ENCODE assay signal across 15 cellular contexts in the genomic region with DNA sequence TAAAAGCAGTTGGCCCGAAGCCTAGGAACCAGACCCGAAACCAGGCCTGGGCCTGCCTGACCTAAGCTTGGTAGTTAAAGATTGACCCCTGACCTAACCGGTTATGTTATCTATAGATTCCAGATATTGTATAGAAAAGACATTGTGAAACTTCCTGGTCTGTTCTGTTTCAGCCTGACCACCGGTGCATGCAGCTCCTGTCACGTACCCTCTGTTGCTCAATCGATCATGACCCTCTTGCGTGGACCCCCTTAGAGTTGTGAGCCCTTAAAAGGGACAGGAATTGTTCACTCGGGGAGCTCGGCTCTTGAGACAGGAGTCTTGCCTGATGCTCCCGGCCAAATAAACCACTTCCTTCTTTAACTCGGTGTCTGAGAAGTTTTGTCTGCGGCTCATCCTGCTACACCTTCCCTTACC. TPM values are rescaled to one million over a fixed set of nuclear protein-coding genes. Genes with fewer than 3 reads are reported as not detected.
DNase-seq lines count a peak whose midpoint lies in the region; ATAC-seq, FAIRE-seq and TF ChIP-seq lines count a peak whose summit lies in the region.
"Not testable (repeated sequence)": the region's sequence is repeated elsewhere in the genome, so short reads cannot be mapped to it uniquely, and the experiment has no call there.
"Had no signal": no experiment of that assay in that cellular context is flagged by ENCODE, and none has a peak within 500 bp of the region (broad histone marks: within the 10 kb centered on the region; RNA-seq: fewer than 3 reads in every experiment).

No MANE protein-coding gene starts in this region.

- H3K9ac ChIP-seq in OCI-LY1 (ENCODE audit: low read length); K562 (ENCODE audit: insufficient read depth in 1 of 2, low read depth in 2 of 2, low read length in 2 of 2): not testable (repeated sequence)

- H3K27me3 Mint-ChIP-seq in Caco-2 (ENCODE audit: insufficient read depth, unreplicated experiment); IgD-negative memory B cell; T-helper 17 cell; naive B cell; stimulated activated naive B cell treated with anti-CD40 and anti-IgM and Interleukin-4, amounts not matched to agents 10 μg/mL and 1 μg/mL and 100 μg/mL, for 72 hours: not testable (repeated sequence)
- H3K27me3 Mint-ChIP-seq in activated CD4-positive, alpha-beta memory T cell treated with anti-CD3 and anti-CD28 coated beads for 36 hours, result peaks cover 16% of the 10 kb centered on the region

- in situ Hi-C loops in K562 (cut with MboI), result not testable (repeated sequence)

- H3K36me3 Mint-ChIP-seq in Caco-2 (ENCODE audit: insufficient read depth, unreplicated experiment); IgD-negative memory B cell; T-helper 17 cell (ENCODE audit: low read depth); activated CD4-positive, alpha-beta memory T cell treated with anti-CD3 and anti-CD28 coated beads for 36 hours; naive B cell; stimulated activated naive B cell treated with anti-CD40 and anti-IgM and Interleukin-4, amounts not matched to agents 10 μg/mL and 1 μg/mL and 100 μg/mL, for 72 hours: not testable (repeated sequence)

- H4K20me1 ChIP-seq in OCI-LY1 (ENCODE audit: insufficient read depth, low read length); K562 (replicated peaks; ENCODE audit: control insufficient read depth, insufficient read depth, low read length): not testable (repeated sequence)

- H3K4me1 Mint-ChIP-seq in Caco-2 (ENCODE audit: low read depth, unreplicated experiment) (peaks cover 47% of the 10 kb centered on the region), IgD-negative memory B cell (peaks cover 40 to 47% (median 41%) of the 10 kb centered on the region in 3 donors), T-helper 17 cell (peaks cover 36% of the 10 kb centered on the region), naive B cell (peaks cover 41 to 50% (median 44%) of the 10 kb centered on the region in 3 donors)
- peaks cover 38% of the 10 kb centered on the region for H3K4me1 Mint-ChIP-seq in activated CD4-positive, alpha-beta memory T cell treated with anti-CD3 and anti-CD28 coated beads for 36 hours (ENCODE audit: low read depth)
- H3K4me1 Mint-ChIP-seq in stimulated activated naive B cell treated with anti-CD40 and anti-IgM and Interleukin-4, amounts not matched to agents 10 μg/mL and 1 μg/mL and 100 μg/mL, for 72 hours, result peaks cover 29 to 47% of the 10 kb centered on the region in 2 donors

- peak overlapping the region; percentile 27 for H3K27ac Mint-ChIP-seq in Caco-2 (ENCODE audit: unreplicated experiment)
- peak overlapping the region; percentile 21 to 77 (median 39) for H3K27ac Mint-ChIP-seq in IgD-negative memory B cell
- not testable (repeated sequence) for H3K27ac Mint-ChIP-seq in T-helper 17 cell; activated CD4-positive, alpha-beta memory T cell treated with anti-CD3 and anti-CD28 coated beads for 36 hours
- H3K27ac Mint-ChIP-seq in naive B cell, result peak overlapping the region in 4 of 6 donors; percentile 82 to 96 (median 88)
- H3K27ac Mint-ChIP-seq in stimulated activated naive B cell treated with anti-CD40 and anti-IgM and Interleukin-4, amounts not matched to agents 10 μg/mL and 1 μg/mL and 100 μg/mL, for 72 hours, result peak overlapping the region; percentile 56

- not testable (repeated sequence) for BruUV-seq in Caco-2 (replicated peaks; lab: Mats Ljungman, UMichigan); K562 (replicated peaks; lab: Mats Ljungman, UMichigan)

- TF ChIP-seq RAD21 in K562 (CRISPR knock-in tag; conservative IDR thresholded peaks at IDR 0.05 in 1 of 2, IDR thresholded peaks at IDR 0.05 in 1 of 2), result not testable (repeated sequence)

- H3K27ac ChIP-seq in OCI-LY1 (ENCODE audit: low read depth, low read length, poor library complexity, severe bottlenecking), result peak overlapping the region; percentile 88
- H3K27ac ChIP-seq in K562 (ENCODE audit: extremely low read depth, low read depth, low read length), result not testable (repeated sequence)

- not testable (repeated sequence) for TF ChIP-seq POLR2A in K562 (conservative IDR thresholded peaks at IDR 0.05)

- POLR2A ChIA-PET in Caco-2 (lab: Charles Lee); activated CD4-positive, alpha-beta memory T cell treated with anti-CD3 and anti-CD28 coated beads for 36 hours (lab: Charles Lee): not testable (repeated sequence)
- POLR2A ChIA-PET in K562 (lab: Yijun Ruan, JAX), result interaction anchor here (1.7 kb wide), 1 partner anchor 14 kb away, joined by 5 read pairs; no protein-coding TSS in a partner anchor

- not testable (repeated sequence) for H3K9me1 ChIP-seq in K562 (ENCODE audit: control insufficient read depth, insufficient read depth, low read length)

- H2AFZ ChIP-seq in OCI-LY1 (ENCODE audit: low read length); K562 (ENCODE audit: low read depth, low read length): not testable (repeated sequence)

- WGBS in K562 (ENCODE audit: insufficient coverage, low coverage, missing lambda C conversion rate), result 7% methylated on average over 12 of the region's 12 CpGs

- H3K4me3 Mint-ChIP-seq in Caco-2 (ENCODE audit: unreplicated experiment), result peak overlapping the region; percentile 46
- H3K4me3 Mint-ChIP-seq in IgD-negative memory B cell, result peak overlapping the region in 3 of 4 donors; percentile 51 to 88 (median 83)
- H3K4me3 Mint-ChIP-seq in T-helper 17 cell, result peak overlapping the region; percentile 68
- H3K4me3 Mint-ChIP-seq in activated CD4-positive, alpha-beta memory T cell treated with anti-CD3 and anti-CD28 coated beads for 36 hours, result peak overlapping the region; percentile 21
- peak overlapping the region in 7 of 8 donors; percentile 47 to 84 (median 71) for H3K4me3 Mint-ChIP-seq in naive B cell
- peak overlapping the region in 1 of 2 donors; percentile 66 for H3K4me3 Mint-ChIP-seq in stimulated activated naive B cell treated with anti-CD40 and anti-IgM and Interleukin-4, amounts not matched to agents 10 μg/mL and 1 μg/mL and 100 μg/mL, for 72 hours

- not testable (repeated sequence) for H3K9me3 Mint-ChIP-seq in Caco-2 (ENCODE audit: unreplicated experiment); IgD-negative memory B cell; activated CD4-positive, alpha-beta memory T cell treated with anti-CD3 and anti-CD28 coated beads for 36 hours; naive B cell; stimulated activated naive B cell treated with anti-CD40 and anti-IgM and Interleukin-4, amounts not matched to agents 10 μg/mL and 1 μg/mL and 100 μg/mL, for 72 hours

- FAIRE-seq in K562 (lab: Jason Lieb, UNC), result not testable (repeated sequence)

- CTCF ChIA-PET in Caco-2 (lab: Charles Lee), result interaction anchor here (0.6 kb wide), 1 partner anchor 603 kb away, joined by 4 read pairs; no protein-coding TSS in a partner anchor
- CTCF ChIA-PET in activated CD4-positive, alpha-beta memory T cell treated with anti-CD3 and anti-CD28 coated beads for 36 hours (lab: Charles Lee), result interaction anchor here (0.6 kb wide), 1 partner anchor 36 kb away, joined by 3 read pairs; no protein-coding TSS in a partner anchor
- CTCF ChIA-PET in K562 (lab: Yijun Ruan, JAX; ENCODE audit: low intra/inter-chr PET ratio), result interaction anchor here (0.6 kb wide), 1 partner anchor 358 kb away, joined by 4 read pairs; no protein-coding TSS in a partner anchor

- not testable (repeated sequence) for H3K9me3 ChIP-seq in Caco-2; OCI-LY1 (ENCODE audit: low read length); T-helper 17 cell (ENCODE audit: control insufficient read depth, low read length, poor library complexity, severe bottlenecking); K562 (replicated peaks; ENCODE audit: control insufficient read depth, insufficient read depth, low read depth, low read length)

- not testable (repeated sequence) for H3K4me3 ChIP-seq in Caco-2 (ENCODE audit: low read depth, low read length); OCI-LY1 (ENCODE audit: low read depth, low read length, poor library complexity, severe bottlenecking); K562

- TF ChIP-seq CTCF in Caco-2 (IDR thresholded peaks at IDR 0.05; ENCODE audit: insufficient read depth in 1 of 2, low read depth in 1 of 2, low read length in 1 of 2, severe bottlenecking in 1 of 2, unreplicated experiment in 1 of 2); OCI-LY1 (IDR thresholded peaks at IDR 0.05; ENCODE audit: low read length); K562 (IDR thresholded peaks at IDR 0.05 in 2 of 3, conservative IDR thresholded peaks at IDR 0.05 in 1 of 3; ENCODE audit: insufficient read depth in 2 of 3, low read depth in 1 of 3, low read length in 3 of 3): not testable (repeated sequence)

- not testable (repeated sequence) for H3K27me3 ChIP-seq in Caco-2 (replicated peaks; ENCODE audit: control insufficient read depth, insufficient read depth, low read length); OCI-LY1 (ENCODE audit: insufficient read depth, low read length)
- H3K27me3 ChIP-seq in K562 (ENCODE audit: control insufficient read depth in 2 of 2, insufficient read depth in 2 of 2, low read length in 2 of 2), result peaks cover 36 to 37% of the 10 kb centered on the region in 2 experiments; a peak in 4 of 5 replicates

- H3K4me2 ChIP-seq in OCI-LY1 (ENCODE audit: low read length); K562 (ENCODE audit: insufficient read depth, low read length): not testable (repeated sequence)

- not testable (repeated sequence) for H3F3A ChIP-seq in OCI-LY1 (ENCODE audit: insufficient read depth, low read length)

- intact Hi-C loops in Caco-2 (cut with micrococcal nuclease; ENCODE audit: unreplicated experiment); activated CD4-positive, alpha-beta memory T cell treated with anti-CD3 and anti-CD28 coated beads for 36 hours (cut with micrococcal nuclease); K562 (cut with micrococcal nuclease): not testable (repeated sequence)

- not testable (repeated sequence) for H3K36me3 ChIP-seq in Caco-2 (ENCODE audit: control insufficient read depth, insufficient read depth, low read length); OCI-LY1 (ENCODE audit: insufficient read depth, low read length); K562 (ENCODE audit: control insufficient read depth, insufficient read depth, low read length)

- not testable (repeated sequence) for H3K79me2 ChIP-seq in OCI-LY1 (ENCODE audit: insufficient read depth, low read length); K562 (ENCODE audit: control insufficient read depth, insufficient read depth, low read length)

- DNase-seq in Caco-2 (peak in 1 of 2 experiments; percentile 50), naive B cell (peak; percentile 38)
- DNase-seq in T-helper 17 cell; activated CD4-positive, alpha-beta memory T cell treated with anti-CD3 and anti-CD28 coated beads for 36 hours; K562 (ENCODE audit: extremely low read depth in 1 of 4, low spot score in 3 of 4); stimulated activated naive B cell treated with anti-CD40 and anti-IgM and Interleukin-4, amounts not matched to agents 10 μg/mL and 1 μg/mL and 100 μg/mL, for 72 hours: not testable (repeated sequence)

- not testable (repeated sequence) for H3K9me2 ChIP-seq in OCI-LY1 (ENCODE audit: low read depth, low read length)

- H3K4me1 ChIP-seq in Caco-2 (peaks cover 16% of the 10 kb centered on the region; the same call in 1 of the 2 replicates), OCI-LY1 (ENCODE audit: insufficient read depth, low read length, severe bottlenecking) (peaks cover 65% of the 10 kb centered on the region)
- not testable (repeated sequence) for H3K4me1 ChIP-seq in K562 (replicated peaks in 1 of 2; ENCODE audit: control insufficient read depth in 2 of 2, insufficient read depth in 2 of 2, low read length in 2 of 2)

- ATAC-seq in T-helper 17 cell; K562; naive B cell (ENCODE audit: low read depth in 2 of 2): not testable (repeated sequence)
- peak in 1 of 2 donors; percentile 11 for ATAC-seq in stimulated activated naive B cell treated with anti-CD40 and anti-IgM and Interleukin-4, amounts not matched to agents 10 μg/mL and 1 μg/mL and 100 μg/mL, for 72 hours (replicated peaks)

- TF ChIP-seq EP300 in K562 (IDR thresholded peaks at IDR 0.05; ENCODE audit: low read length), result not testable (repeated sequence)

RNA-seq across cellular contexts. Expression of gene RGS16, which starts 28.3 kb away (rescaled TPM):
- 0.77 and 1.2 TPM in 2 replicates for total RNA-seq in Caco-2 (2022)
- polyA plus RNA-seq in IgD-negative memory B cell, result 1.9 TPM
- total RNA-seq in T-helper 17 cell, result 10 to 100 TPM; 23.4 to 23.5 TPM
- 10 to 100 TPM; 49.8 to 51.9 TPM for total RNA-seq in activated CD4-positive, alpha-beta memory T cell treated with anti-CD3 and anti-CD28 coated beads for 36 hours
- total RNA-seq in K562 (2011; cell fraction: chromatin; rRNA removed; ENCODE audit: low replicate concordance), result 0.32 and 0.42 TPM in 2 replicates
- 0.13 and 0.17 TPM in 2 replicates for total RNA-seq in K562 (2011; cell fraction: nucleolus; rRNA removed)
- total RNA-seq in K562 (2011; cell fraction: nucleoplasm; rRNA removed), result not detected in 2 replicates
- 0.37 and 0.50 TPM in 2 replicates for total RNA-seq in K562 (2014; rRNA removed)
- 0.26 and 0.36 TPM in 2 replicates for total RNA-seq in K562 (2014; rRNA removed; fragmentation: Illumina TruSeq; extraction: Trizol)
- 0.15 and 0.29 TPM in 2 replicates for total RNA-seq in K562 (2015; rRNA removed; fragmentation: Illumina TruSeq; extraction: Trizol)
- total RNA-seq in K562 (2021), result 0.38 and 0.55 TPM in 2 replicates
- polyA plus RNA-seq in K562 (2011; rRNA removed), result 0.09 and 0.20 TPM in 2 replicates
- 0.13 and 0.34 TPM in 2 replicates for polyA plus RNA-seq in K562 (2011; cell fraction: cytosol; rRNA removed)
- polyA plus RNA-seq in K562 (2011; cell fraction: nucleus; rRNA removed), result 0.06 and 0.31 TPM in 2 replicates
- 0.40 and 1.7 TPM in 2 replicates for polyA plus RNA-seq in K562 (2012)
- polyA plus RNA-seq in K562 (2014; fragmentation: Illumina TruSeq; extraction: Trizol), result 0.52 and 0.62 TPM in 2 replicates
- under 1 TPM; 0.07 to 0.21 TPM for polyA plus RNA-seq in K562 (2014; fragmentation: Nextera tagmentation; extraction: Ambion mirVana)
- polyA plus RNA-seq in K562 (2014; rRNA removed), result 0.53 and 0.66 TPM in 2 replicates
- 0.32 TPM in 1 of 2 replicates, not detected in the other for polyA minus RNA-seq in K562 (2011; rRNA and poly(A)+ RNA removed)
- not detected in 2 replicates for polyA minus RNA-seq in K562 (2011; cell fraction: cytosol; rRNA and poly(A)+ RNA removed)
- polyA minus RNA-seq in K562 (2011; cell fraction: nucleus; rRNA and poly(A)+ RNA removed), result 0.11 and 0.40 TPM in 2 replicates
- 1 to 10 TPM in 4 of 6 donors, under 1 TPM in 2; 0.52 to 8.9 (median 1.8) TPM for polyA plus RNA-seq in naive B cell (ENCODE audit: low read depth in 6 of 6)

RNA-seq across cellular contexts. Expression of gene RNASEL, which starts 43.4 kb away (rescaled TPM):
- 2.7 and 2.9 TPM in 2 replicates for total RNA-seq in Caco-2 (2022)
- 8.9 TPM for polyA plus RNA-seq in IgD-negative memory B cell
- total RNA-seq in T-helper 17 cell, result 1 to 10 TPM; 4.3 to 7.4 TPM
- 1 to 10 TPM; 4.5 TPM for total RNA-seq in activated CD4-positive, alpha-beta memory T cell treated with anti-CD3 and anti-CD28 coated beads for 36 hours
- total RNA-seq in K562 (2011; cell fraction: chromatin; rRNA removed; ENCODE audit: low replicate concordance), result 7.7 and 12.7 TPM in 2 replicates
- total RNA-seq in K562 (2011; cell fraction: nucleolus; rRNA removed), result 5.3 and 5.8 TPM in 2 replicates
- 10.9 and 15.1 TPM in 2 replicates for total RNA-seq in K562 (2011; cell fraction: nucleoplasm; rRNA removed)
- 5.4 and 6.2 TPM in 2 replicates for total RNA-seq in K562 (2014; rRNA removed)
- 8.6 and 8.7 TPM in 2 replicates for total RNA-seq in K562 (2014; rRNA removed; fragmentation: Illumina TruSeq; extraction: Trizol)
- 8.4 and 9.1 TPM in 2 replicates for total RNA-seq in K562 (2015; rRNA removed; fragmentation: Illumina TruSeq; extraction: Trizol)
- 5.4 and 5.7 TPM in 2 replicates for total RNA-seq in K562 (2021)
- polyA plus RNA-seq in K562 (2011; rRNA removed), result 4.2 and 8.6 TPM in 2 replicates
- 2.0 and 2.2 TPM in 2 replicates for polyA plus RNA-seq in K562 (2011; cell fraction: cytosol; rRNA removed)
- polyA plus RNA-seq in K562 (2011; cell fraction: nucleus; rRNA removed), result 5.7 and 8.2 TPM in 2 replicates
- 6.4 and 9.3 TPM in 2 replicates for polyA plus RNA-seq in K562 (2012)
- 6.2 and 7.2 TPM in 2 replicates for polyA plus RNA-seq in K562 (2014; fragmentation: Illumina TruSeq; extraction: Trizol)
- 10 to 100 TPM in 1 of 2 experiments, 1 to 10 TPM in 1; 4.3 to 11.1 TPM for polyA plus RNA-seq in K562 (2014; fragmentation: Nextera tagmentation; extraction: Ambion mirVana)
- 5.1 and 5.6 TPM in 2 replicates for polyA plus RNA-seq in K562 (2014; rRNA removed)
- polyA minus RNA-seq in K562 (2011; rRNA and poly(A)+ RNA removed), result 8.0 and 12.0 TPM in 2 replicates
- 1.3 and 3.3 TPM in 2 replicates for polyA minus RNA-seq in K562 (2011; cell fraction: cytosol; rRNA and poly(A)+ RNA removed)
- 4.3 and 5.2 TPM in 2 replicates for polyA minus RNA-seq in K562 (2011; cell fraction: nucleus; rRNA and poly(A)+ RNA removed)
- polyA plus RNA-seq in naive B cell (ENCODE audit: low read depth in 6 of 6), result 10 to 100 TPM in 1 of 6 donors, 1 to 10 TPM in 5; 5.0 to 10.1 (median 7.1) TPM

RNA-seq across cellular contexts. Expression of gene RGS8, which starts 51.9 kb away (rescaled TPM):
- total RNA-seq in Caco-2 (2022) (not detected in 2 replicates), T-helper 17 cell (not detected), K562 (2014; rRNA removed) (not detected in 2 replicates), K562 (2014; rRNA removed; fragmentation: Illumina TruSeq; extraction: Trizol) (not detected in 2 replicates), K562 (2015; rRNA removed; fragmentation: Illumina TruSeq; extraction: Trizol) (not detected in 2 replicates), K562 (2021) (not detected in 2 replicates)
- polyA plus RNA-seq in IgD-negative memory B cell (not detected), K562 (2011; rRNA removed) (not detected in 2 replicates), K562 (2014; fragmentation: Illumina TruSeq; extraction: Trizol) (not detected in 2 replicates), K562 (2014; fragmentation: Nextera tagmentation; extraction: Ambion mirVana) (not detected), K562 (2014; rRNA removed) (not detected in 2 replicates), naive B cell (ENCODE audit: low read depth in 6 of 6) (not detected)
- under 1 TPM in 1 of 2 experiments, not detected in 1; 0.05 TPM for total RNA-seq in activated CD4-positive, alpha-beta memory T cell treated with anti-CD3 and anti-CD28 coated beads for 36 hours
- total RNA-seq in K562 (2011; cell fraction: chromatin; rRNA removed; ENCODE audit: low replicate concordance), result not detected in 2 replicates
- total RNA-seq in K562 (2011; cell fraction: nucleolus; rRNA removed), result not detected in 2 replicates
- not detected in 2 replicates for total RNA-seq in K562 (2011; cell fraction: nucleoplasm; rRNA removed)
- polyA plus RNA-seq in K562 (2011; cell fraction: cytosol; rRNA removed), result not detected in 2 replicates
- not detected in 2 replicates for polyA plus RNA-seq in K562 (2011; cell fraction: nucleus; rRNA removed)
- polyA plus RNA-seq in K562 (2012), result not detected in 2 replicates
- not detected in 2 replicates for polyA minus RNA-seq in K562 (2011; rRNA and poly(A)+ RNA removed)
- not detected in 2 replicates for polyA minus RNA-seq in K562 (2011; cell fraction: cytosol; rRNA and poly(A)+ RNA removed)
- polyA minus RNA-seq in K562 (2011; cell fraction: nucleus; rRNA and poly(A)+ RNA removed), result not detected in 2 replicates
- total RNA-seq: activated CD8-positive, alpha-beta memory T cell treated with anti-CD3 and anti-CD28 coated beads, Interleukin-2, amount 10 ng/mL, durations not matched to agents 7 days and 5 days; GM23248; left ventricle myocardium superior; psoas muscle had no signal
- polyA plus RNA-seq: BJ, GM23248, heart left ventricle, keratinocyte had no signal

Comparison
In these comparisons a context has a peak if more than half of its experiments do, and no peak if none do; other contexts are left out.
1. RNA of gene RGS16, which starts 28.3 kb away (total RNA-seq): 49.8 to 51.9 TPM in activated CD4-positive, alpha-beta memory T cell treated with anti-CD3 and anti-CD28 coated beads for 36 hours and 23.4 to 23.5 TPM in T-helper 17 cell; 0.77 to 1.2 TPM in Caco-2 and 0.13 to 0.55 TPM in K562; every median in the first group is over 10 times any median in the second.